Comparison of ENCODE assay signal across 21 cellular contexts in the genomic region with DNA sequence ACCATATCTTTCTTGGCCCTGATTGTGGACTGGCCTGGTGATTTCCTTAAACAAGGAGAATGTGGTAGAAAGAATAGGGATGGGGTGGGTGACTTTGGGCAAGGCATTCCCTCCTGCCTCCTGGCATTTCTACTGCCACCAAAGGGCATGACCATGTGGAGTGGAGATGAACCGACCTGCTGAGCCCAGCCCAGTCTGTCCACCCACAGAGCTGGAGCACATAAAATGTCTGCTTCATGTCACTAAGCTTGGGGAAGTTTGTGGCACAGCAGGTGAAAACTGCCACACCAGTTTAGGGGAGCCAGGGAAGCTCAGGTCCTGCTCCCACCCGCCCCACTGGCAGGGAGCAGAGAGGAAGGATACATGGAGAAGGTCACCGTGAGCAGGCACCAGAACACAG. TPM values are rescaled to one million over a fixed set of nuclear protein-coding genes. Genes with fewer than 3 reads are reported as not detected.
DNase-seq lines count a peak whose midpoint lies in the region; ATAC-seq, FAIRE-seq and TF ChIP-seq lines count a peak whose summit lies in the region.
"Had no signal": no experiment of that assay in that cellular context is flagged by ENCODE, and none has a peak within 500 bp of the region (broad histone marks: within the 10 kb centered on the region; RNA-seq: fewer than 3 reads in every experiment).

No MANE protein-coding gene starts in this region.

- in situ Hi-C loops in HepG2 (cut with HindIII; ENCODE audit: extremely low pct_ligation_motif_present, low pct_unique_long_range_greater_than_20kb) = no loop called here

- H3K36me3 ChIP-seq in HepG2 (replicated peaks in 1 of 2; ENCODE audit: control insufficient read depth in 1 of 2, insufficient read depth in 2 of 2, low read length in 2 of 2) (0 out of 5 replicates have a peak, but pooled peaks cover 2 to 4% of the 10 kb centered on the region in 2 experiments), right lobe of liver (no peaks in the 10 kb centered on the region)

- CTCF ChIA-PET in HepG2 (lab: Yijun Ruan, JAX; ENCODE audit: low intra/inter-chr PET ratio, low total read pairs) = no interaction called here

- TF ChIP-seq RAD21 in HepG2 (CRISPR knock-in tag; IDR thresholded peaks at IDR 0.05) = no peak

- H3K4me1 Mint-ChIP-seq in endothelial cell (ENCODE audit: unreplicated experiment) = no peaks in the 10 kb centered on the region

- H3K9ac ChIP-seq in HepG2 (ENCODE audit: insufficient read depth, low read depth, low read length) = no peak overlapping the region
- H3K9ac ChIP-seq: BLaER1 treated with 17β-estradiol and CSF1 and Interleukin-3, amounts not matched to agents 10 nM and 100 nM had no signal

- WGBS in HepG2 (ENCODE audit: low lambda C conversion rate) = 100% methylated on average over 3 of the region's 3 CpGs
- WGBS in right lobe of liver (ENCODE audit: insufficient coverage, low coverage, low lambda C conversion rate, missing lambda C conversion rate) = 100% methylated on average over 1 of the region's 3 CpGs

- TF ChIP-seq POLR2A in HepG2 (IDR thresholded peaks at IDR 0.05; ENCODE audit: insufficient read depth in 1 of 2, low read depth in 2 of 2, low read length in 2 of 2) = no peak
- TF ChIP-seq POLR2A in right lobe of liver (IDR thresholded peaks at IDR 0.05) = no peak

- ATAC-seq in HepG2 (no peak), right lobe of liver (no peak), GM21447 (IDR thresholded peaks at IDR 0.05; ENCODE audit: unreplicated experiment) (no peak)

- peak overlapping the region; percentile 65 for H3K4me3 Mint-ChIP-seq in endothelial cell (ENCODE audit: unreplicated experiment)
- H3K4me3 Mint-ChIP-seq: B cell; CD8-positive, alpha-beta memory T cell; H9 had no signal

- no TSS peak for BruUV-seq in HepG2 (replicated peaks; lab: Mats Ljungman, UMichigan)

- peaks cover 3% of the 10 kb centered on the region for H3K4me1 ChIP-seq in HepG2 (ENCODE audit: insufficient read depth, low read length)
- H3K4me1 ChIP-seq in right lobe of liver = peaks cover 0 to 4% (median 0%) of the 10 kb centered on the region in 4 donors

- DNase-seq in HepG2 (ENCODE audit: low spot score) = no peak
- no peak for DNase-seq in right lobe of liver
- DNase-seq in HTR-8/SVneo (ENCODE audit: insufficient read length, low spot score) = no peak
- no peak for DNase-seq in endothelial cell (ENCODE audit: low spot score)
- no peak for DNase-seq in NCI-H2107 (lab: John Stamatoyannopoulos, UW)
- DNase-seq in NCI-H1930 (lab: John Stamatoyannopoulos, UW) = no peak
- DNase-seq: 8988T; CD8-positive, alpha-beta memory T cell; COR-L47; DMS 273 treated with DMSO at 0.1 percent for 48 hours; DMS53; DND-41; EL; GOT3; H9; IMR-90; KBM-7 had no signal

- H3K4me3 ChIP-seq in HepG2 (replicated peaks in 1 of 3; ENCODE audit: insufficient read depth in 1 of 3, low read depth in 2 of 3, low read length in 3 of 3) (no peak overlapping the region), right lobe of liver (no peak overlapping the region)

- TF ChIP-seq EP300 in HepG2 (IDR thresholded peaks at IDR 0.05; ENCODE audit: low read depth in 2 of 2, low read length in 2 of 2) = no peak
- no peak for TF ChIP-seq EP300 in HepG2 (CRISPR knock-in tag; IDR thresholded peaks at IDR 0.05; ENCODE audit: borderline replicate concordance)

- peaks cover 19% of the 10 kb centered on the region for H3K36me3 Mint-ChIP-seq in endothelial cell (ENCODE audit: low read depth, unreplicated experiment)

- POLR2A ChIA-PET in HepG2 (lab: Yijun Ruan, JAX) = no interaction called here

- no peak overlapping the region for H3K27ac Mint-ChIP-seq in endothelial cell (ENCODE audit: unreplicated experiment)
- H3K27ac Mint-ChIP-seq: B cell; CD8-positive, alpha-beta memory T cell; H9 had no signal

- no peak overlapping the region for H3K4me2 ChIP-seq in HepG2 (ENCODE audit: low read depth, low read length)
- H3K4me2 ChIP-seq: BLaER1 treated with 17β-estradiol and CSF1 and Interleukin-3, amounts not matched to agents 10 nM and 100 nM had no signal

- no peak for TF ChIP-seq CTCF in HepG2 (CRISPR knock-in tag; IDR thresholded peaks at IDR 0.05)
- TF ChIP-seq CTCF in right lobe of liver (IDR thresholded peaks at IDR 0.05) = no peak
- no peak for TF ChIP-seq CTCF in endothelial cell (IDR thresholded peaks at IDR 0.05; ENCODE audit: unreplicated experiment)

- FAIRE-seq in HepG2 (lab: Jason Lieb, UNC) (no peak), HTR-8/SVneo (lab: Jason Lieb, UNC) (peak; percentile 13)
- FAIRE-seq: GM12891 had no signal

- H4K20me1 ChIP-seq in HepG2 (ENCODE audit: insufficient read depth, low read length) = no peaks in the 10 kb centered on the region
- H4K20me1 ChIP-seq: BLaER1 treated with 17β-estradiol and CSF1 and Interleukin-3, amounts not matched to agents 10 nM and 100 nM had no signal

- H3K79me2 ChIP-seq in HepG2 (ENCODE audit: insufficient read depth, low read length) = no peaks in the 10 kb centered on the region

- H2AFZ ChIP-seq in HepG2 (ENCODE audit: low read length) = no peak overlapping the region

- H3K27me3 Mint-ChIP-seq in endothelial cell (ENCODE audit: unreplicated experiment) = peaks cover 9% of the 10 kb centered on the region
- H3K27me3 Mint-ChIP-seq: B cell had no signal

- intact Hi-C loops in HepG2 (cut with micrococcal nuclease; ENCODE audit: unreplicated experiment) = no loop called here
- intact Hi-C loops in right lobe of liver (cut with DNase I) = no loop called here

- H3K9me3 ChIP-seq in HepG2 (ENCODE audit: low read length) = peaks cover 13% of the 10 kb centered on the region
- H3K9me3 ChIP-seq in right lobe of liver = no peaks in the 10 kb centered on the region

- H3K9me3 Mint-ChIP-seq in endothelial cell (ENCODE audit: unreplicated experiment) = no peaks in the 10 kb centered on the region

- H3K27me3 ChIP-seq in HepG2 (ENCODE audit: control insufficient read depth in 1 of 2, insufficient read depth in 2 of 2, low read length in 2 of 2) (no peaks in the 10 kb centered on the region), right lobe of liver (no peaks in the 10 kb centered on the region)
- H3K27me3 ChIP-seq: BLaER1 treated with 17β-estradiol and CSF1 and Interleukin-3, amounts not matched to agents 10 nM and 100 nM had no signal

- H3K27ac ChIP-seq in HepG2 (ENCODE audit: extremely low read length, insufficient read depth, low read length) = no peak overlapping the region
- H3K27ac ChIP-seq in right lobe of liver = no peak overlapping the region
- H3K27ac ChIP-seq: BLaER1 treated with 17β-estradiol and CSF1 and Interleukin-3, amounts not matched to agents 10 nM and 100 nM had no signal

RNA-seq across cellular contexts. Expression of a gene that starts 6.3 kb away (rescaled TPM):
- total RNA-seq in HepG2 (2016; rRNA removed; fragmentation: Illumina TruSeq; extraction: Trizol) (10.3 and 25.9 TPM in 2 replicates), right lobe of liver (10 to 100 TPM; 20.2 to 29.4 (median 22.2) TPM), endothelial cell (ENCODE audit: unreplicated experiment) (25.1 TPM)
- total RNA-seq in HepG2 (2016; cell fraction: cytosol; rRNA removed; fragmentation: Illumina TruSeq; extraction: Trizol; ENCODE audit: low read depth) = 8.7 and 12.1 TPM in 2 replicates
- total RNA-seq in HepG2 (2016; cell fraction: insoluble cytoplasmic fraction; rRNA removed; fragmentation: Illumina TruSeq; extraction: Trizol) = 7.7 and 28.3 TPM in 2 replicates
- total RNA-seq in HepG2 (2016; cell fraction: membrane; rRNA removed; fragmentation: Illumina TruSeq; extraction: Trizol) = 7.4 and 8.8 TPM in 2 replicates
- total RNA-seq in HepG2 (2016; cell fraction: nucleus; rRNA removed; fragmentation: Illumina TruSeq; extraction: Trizol) = 36.6 and 39.6 TPM in 2 replicates
- polyA plus RNA-seq in HepG2 (2011; rRNA removed) = 31.4 and 42.7 TPM in 2 replicates
- 22.8 and 35.4 TPM in 2 replicates for polyA plus RNA-seq in HepG2 (2011; cell fraction: cytosol; rRNA removed)
- 190 and 235 TPM in 2 replicates for polyA plus RNA-seq in HepG2 (2011; cell fraction: nucleus; rRNA removed)
- polyA plus RNA-seq in HepG2 (2012) = 15.9 and 23.9 TPM in 2 replicates
- polyA plus RNA-seq in HepG2 (2016; cell fraction: cytosol; fragmentation: Illumina TruSeq; extraction: Trizol; ENCODE audit: low read depth) = 6.6 and 8.6 TPM in 2 replicates
- 8.4 and 9.9 TPM in 2 replicates for polyA plus RNA-seq in HepG2 (2016; cell fraction: insoluble cytoplasmic fraction; fragmentation: Illumina TruSeq; extraction: Trizol; ENCODE audit: low read depth)
- polyA plus RNA-seq in HepG2 (2016; cell fraction: membrane; fragmentation: Illumina TruSeq; extraction: Trizol; ENCODE audit: low read depth) = 8.4 and 9.5 TPM in 2 replicates
- polyA plus RNA-seq in HepG2 (2016; cell fraction: nucleus; fragmentation: Illumina TruSeq; extraction: Trizol; ENCODE audit: insufficient read depth, low read depth) = 56.7 and 60.0 TPM in 2 replicates
- 88.8 and 105 TPM in 2 replicates for polyA minus RNA-seq in HepG2 (2011; rRNA and poly(A)+ RNA removed; ENCODE audit: low replicate concordance)
- 24.3 and 32.2 TPM in 2 replicates for polyA minus RNA-seq in HepG2 (2011; cell fraction: cytosol; rRNA and poly(A)+ RNA removed)
- 57.3 and 75.8 TPM in 2 replicates for polyA minus RNA-seq in HepG2 (2011; cell fraction: nucleus; rRNA and poly(A)+ RNA removed)

RNA-seq across cellular contexts. Expression of a gene that starts 38.1 kb away (rescaled TPM):
- 0.44 and 1.2 TPM in 2 replicates for total RNA-seq in HepG2 (2016; rRNA removed; fragmentation: Illumina TruSeq; extraction: Trizol)
- 0.81 and 1.1 TPM in 2 replicates for total RNA-seq in HepG2 (2016; cell fraction: cytosol; rRNA removed; fragmentation: Illumina TruSeq; extraction: Trizol; ENCODE audit: low read depth)
- total RNA-seq in HepG2 (2016; cell fraction: insoluble cytoplasmic fraction; rRNA removed; fragmentation: Illumina TruSeq; extraction: Trizol) = 0.41 TPM in 1 of 2 replicates, not detected in the other
- total RNA-seq in HepG2 (2016; cell fraction: membrane; rRNA removed; fragmentation: Illumina TruSeq; extraction: Trizol) = 0.46 and 1.8 TPM in 2 replicates
- total RNA-seq in HepG2 (2016; cell fraction: nucleus; rRNA removed; fragmentation: Illumina TruSeq; extraction: Trizol) = 0.81 and 1.6 TPM in 2 replicates
- polyA plus RNA-seq in HepG2 (2011; rRNA removed) = 1.7 and 2.3 TPM in 2 replicates
- 2.1 and 2.9 TPM in 2 replicates for polyA plus RNA-seq in HepG2 (2011; cell fraction: cytosol; rRNA removed)
- polyA plus RNA-seq in HepG2 (2011; cell fraction: nucleus; rRNA removed) = 4.0 and 4.5 TPM in 2 replicates
- polyA plus RNA-seq in HepG2 (2012) = 2.2 and 4.4 TPM in 2 replicates
- 0.86 and 1.1 TPM in 2 replicates for polyA plus RNA-seq in HepG2 (2016; cell fraction: cytosol; fragmentation: Illumina TruSeq; extraction: Trizol; ENCODE audit: low read depth)
- 0.42 and 1.8 TPM in 2 replicates for polyA plus RNA-seq in HepG2 (2016; cell fraction: insoluble cytoplasmic fraction; fragmentation: Illumina TruSeq; extraction: Trizol; ENCODE audit: low read depth)
- polyA plus RNA-seq in HepG2 (2016; cell fraction: membrane; fragmentation: Illumina TruSeq; extraction: Trizol; ENCODE audit: low read depth) = 0.38 and 1.1 TPM in 2 replicates
- 2.1 and 3.9 TPM in 2 replicates for polyA plus RNA-seq in HepG2 (2016; cell fraction: nucleus; fragmentation: Illumina TruSeq; extraction: Trizol; ENCODE audit: insufficient read depth, low read depth)
- polyA minus RNA-seq in HepG2 (2011; rRNA and poly(A)+ RNA removed; ENCODE audit: low replicate concordance) = 0.33 and 1.1 TPM in 2 replicates
- polyA minus RNA-seq in HepG2 (2011; cell fraction: cytosol; rRNA and poly(A)+ RNA removed) = 1.2 TPM in 1 of 2 replicates, not detected in the other
- polyA minus RNA-seq in HepG2 (2011; cell fraction: nucleus; rRNA and poly(A)+ RNA removed) = 1.4 and 2.0 TPM in 2 replicates
- total RNA-seq in right lobe of liver = 1 to 10 TPM in 2 of 6 experiments, under 1 TPM in 2, not detected in 2; 0.24 to 2.1 (median 0.97) TPM
- 0.97 TPM for total RNA-seq in endothelial cell (ENCODE audit: unreplicated experiment)
- polyA plus RNA-seq: CD8-positive, alpha-beta memory T cell had no signal

RNA-seq across cellular contexts. Expression of a gene that starts 60.0 kb away (rescaled TPM):
- total RNA-seq in HepG2 (2016; rRNA removed; fragmentation: Illumina TruSeq; extraction: Trizol) (13.3 and 16.8 TPM in 2 replicates), right lobe of liver (10 to 100 TPM in 3 of 6 experiments, 1 to 10 TPM in 3; 6.0 to 12.2 (median 9.8) TPM), endothelial cell (ENCODE audit: unreplicated experiment) (31.3 TPM)
- 5.8 and 6.2 TPM in 2 replicates for total RNA-seq in HepG2 (2016; cell fraction: cytosol; rRNA removed; fragmentation: Illumina TruSeq; extraction: Trizol; ENCODE audit: low read depth)
- total RNA-seq in HepG2 (2016; cell fraction: insoluble cytoplasmic fraction; rRNA removed; fragmentation: Illumina TruSeq; extraction: Trizol) = 10.7 and 12.4 TPM in 2 replicates
- 9.4 and 12.2 TPM in 2 replicates for total RNA-seq in HepG2 (2016; cell fraction: membrane; rRNA removed; fragmentation: Illumina TruSeq; extraction: Trizol)
- total RNA-seq in HepG2 (2016; cell fraction: nucleus; rRNA removed; fragmentation: Illumina TruSeq; extraction: Trizol) = 7.5 TPM in 2 replicates
- polyA plus RNA-seq in HepG2 (2011; rRNA removed) = 9.6 and 9.9 TPM in 2 replicates
- 5.5 and 9.4 TPM in 2 replicates for polyA plus RNA-seq in HepG2 (2011; cell fraction: cytosol; rRNA removed)
- 19.1 and 20.9 TPM in 2 replicates for polyA plus RNA-seq in HepG2 (2011; cell fraction: nucleus; rRNA removed)
- 5.3 and 5.7 TPM in 2 replicates for polyA plus RNA-seq in HepG2 (2012)
- polyA plus RNA-seq in HepG2 (2016; cell fraction: cytosol; fragmentation: Illumina TruSeq; extraction: Trizol; ENCODE audit: low read depth) = 6.8 and 7.0 TPM in 2 replicates
- 16.4 and 17.7 TPM in 2 replicates for polyA plus RNA-seq in HepG2 (2016; cell fraction: insoluble cytoplasmic fraction; fragmentation: Illumina TruSeq; extraction: Trizol; ENCODE audit: low read depth)
- 10.7 and 11.7 TPM in 2 replicates for polyA plus RNA-seq in HepG2 (2016; cell fraction: membrane; fragmentation: Illumina TruSeq; extraction: Trizol; ENCODE audit: low read depth)
- polyA plus RNA-seq in HepG2 (2016; cell fraction: nucleus; fragmentation: Illumina TruSeq; extraction: Trizol; ENCODE audit: insufficient read depth, low read depth) = 17.6 and 20.8 TPM in 2 replicates
- 13.1 and 33.4 TPM in 2 replicates for polyA minus RNA-seq in HepG2 (2011; rRNA and poly(A)+ RNA removed; ENCODE audit: low replicate concordance)
- polyA minus RNA-seq in HepG2 (2011; cell fraction: cytosol; rRNA and poly(A)+ RNA removed) = 2.3 and 3.9 TPM in 2 replicates
- polyA minus RNA-seq in HepG2 (2011; cell fraction: nucleus; rRNA and poly(A)+ RNA removed) = 6.1 and 9.5 TPM in 2 replicates
